Comparison of ENCODE assay signal across 2 cellular contexts in genomic region chr5:177457239-177458121, GRCh38.
A peak's percentile ranks its signal among the peaks of the same experiment; 100 is the strongest.
TF ChIP-seq lines count a peak whose summit lies in the region.

No MANE protein-coding gene starts in this region.

TF ChIP-seq in HEK293T, 16 proteins besides CTCF, POLR2A, EP300 and RAD21:
- TF ChIP-seq FOXK2 (IDR thresholded peaks at IDR 0.05) (no peak), PKNOX1 (IDR thresholded peaks at IDR 0.05) (peak; percentile 96), SP1 (IDR thresholded peaks at IDR 0.05) (no peak), FOXM1 (IDR thresholded peaks at IDR 0.05; ENCODE audit: borderline replicate concordance) (no peak), ARNT (IDR thresholded peaks at IDR 0.05) (no peak), NFRKB (IDR thresholded peaks at IDR 0.05) (no peak), BHLHE40 (IDR thresholded peaks at IDR 0.05; ENCODE audit: borderline replicate concordance) (no peak), ELF4 (IDR thresholded peaks at IDR 0.05) (no peak), HDGF (IDR thresholded peaks at IDR 0.05; ENCODE audit: borderline replicate concordance) (peak; percentile 78; the same call in 1 of the 2 replicates), ZNF384 (IDR thresholded peaks at IDR 0.05) (no peak), CTBP1 (IDR thresholded peaks at IDR 0.05; ENCODE audit: borderline replicate concordance) (no peak), L3MBTL2 (conservative IDR thresholded peaks at IDR 0.05) (no peak)

TF ChIP-seq in K562, 482 proteins besides CTCF, POLR2A, EP300 and RAD21 (continues in another document):
- no peak for TF ChIP-seq E4F1 (CRISPR knock-in tag; IDR thresholded peaks at IDR 0.05; ENCODE audit: borderline replicate concordance)
- TF ChIP-seq KLF13 (tag; IDR thresholded peaks at IDR 0.05; ENCODE audit: borderline replicate concordance, low read depth): no peak
- no peak for TF ChIP-seq PHF20 (IDR thresholded peaks at IDR 0.05; ENCODE audit: partially characterized antibody)
- 0 out of 2 replicates have a peak, but pooled peaks have one; percentile 11 for TF ChIP-seq SPI1 (IDR thresholded peaks at IDR 0.05; ENCODE audit: borderline replicate concordance, low read depth, low read length)
- TF ChIP-seq MEIS2 (IDR thresholded peaks at IDR 0.05; ENCODE audit: partially characterized antibody): peak; percentile 76
- no peak for TF ChIP-seq MYBL2 (IDR thresholded peaks at IDR 0.05; ENCODE audit: low read depth)
- no peak for TF ChIP-seq MYBL2 (CRISPR knock-in tag; IDR thresholded peaks at IDR 0.05; ENCODE audit: borderline replicate concordance)
- TF ChIP-seq PYGO2 (tag; IDR thresholded peaks at IDR 0.05): no peak
- TF ChIP-seq CREM (IDR thresholded peaks at IDR 0.05; ENCODE audit: low read depth): peak; percentile 56; the same call in 1 of the 2 replicates
- no peak for TF ChIP-seq ZNF280A (IDR thresholded peaks at IDR 0.05; ENCODE audit: low read depth, partially characterized antibody)
- TF ChIP-seq IFI16 (CRISPR knock-in tag; IDR thresholded peaks at IDR 0.05): no peak
- TF ChIP-seq MLX (CRISPR knock-in tag; conservative IDR thresholded peaks at IDR 0.05): no peak
- peak; percentile 63; the same call in 1 of the 2 replicates for TF ChIP-seq MBD2 (IDR thresholded peaks at IDR 0.05; ENCODE audit: borderline replicate concordance, low read depth)
- TF ChIP-seq PBX2 (CRISPR knock-in tag; IDR thresholded peaks at IDR 0.05; ENCODE audit: low read depth): peak; percentile 58
- TF ChIP-seq PBX2 (tag; conservative IDR thresholded peaks at IDR 0.05; ENCODE audit: low read depth): peak; percentile 55
- peak; percentile 88 for TF ChIP-seq RFX5 (IDR thresholded peaks at IDR 0.05; ENCODE audit: low read depth, low read length)
- no peak for TF ChIP-seq HEY1 (CRISPR knock-in tag; IDR thresholded peaks at IDR 0.05; ENCODE audit: borderline replicate concordance)
- no peak for TF ChIP-seq MCM2 (IDR thresholded peaks at IDR 0.05; ENCODE audit: low read depth)
- TF ChIP-seq SLC30A9 (CRISPR knock-in tag; IDR thresholded peaks at IDR 0.05): no peak
- no peak for TF ChIP-seq CHD4 (IDR thresholded peaks at IDR 0.05; ENCODE audit: insufficient read depth, insufficient replicate concordance, low read depth, low read length, poor library complexity, severe bottlenecking)
- no peak for TF ChIP-seq ATF6 (CRISPR knock-in tag; IDR thresholded peaks at IDR 0.05)
- no peak for TF ChIP-seq PCBP1 (IDR thresholded peaks at IDR 0.05; ENCODE audit: low read depth, low read length, poor library complexity, severe bottlenecking)
- TF ChIP-seq ZNF77 (CRISPR knock-in tag; IDR thresholded peaks at IDR 0.05): no peak
- no peak for TF ChIP-seq ZFP91 (CRISPR knock-in tag; IDR thresholded peaks at IDR 0.05)
- TF ChIP-seq CTBP1 (IDR thresholded peaks at IDR 0.05; ENCODE audit: borderline replicate concordance): peak; percentile 95
- TF ChIP-seq ZBTB40 (IDR thresholded peaks at IDR 0.05): 0 out of 2 replicates have a peak, but pooled peaks have one; percentile 36
- no peak for TF ChIP-seq ZBTB40 (CRISPR knock-in tag; IDR thresholded peaks at IDR 0.05)
- TF ChIP-seq HDAC2 (IDR thresholded peaks at IDR 0.05): peak; percentile 89
- no peak for TF ChIP-seq SNIP1 (IDR thresholded peaks at IDR 0.05; ENCODE audit: low read depth)
- TF ChIP-seq VEZF1 (CRISPR knock-in tag; IDR thresholded peaks at IDR 0.05): peak; percentile 40; the same call in 1 of the 2 replicates
